ENCODE assay signal across 8 cellular contexts in the genomic region with DNA sequence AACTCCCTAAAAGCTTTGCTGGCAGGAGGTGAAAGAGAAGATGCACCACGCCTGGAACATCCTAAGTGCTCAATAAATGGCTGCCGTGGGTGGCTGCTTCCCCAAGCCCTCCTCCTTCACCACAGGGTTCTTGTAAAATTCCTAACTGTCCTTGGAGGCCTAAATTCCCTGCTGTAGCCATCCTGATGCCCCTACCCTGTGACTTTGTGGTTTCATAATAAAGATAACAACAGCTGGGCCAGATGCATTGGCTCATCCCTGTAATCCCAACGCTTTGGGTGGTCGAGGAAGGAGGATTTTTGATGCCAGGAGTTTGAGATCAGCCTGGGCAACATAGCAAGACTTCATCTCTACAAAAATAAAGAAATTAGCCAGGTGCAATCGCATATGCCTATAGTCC.
"Had no signal": no experiment of that assay in that cellular context is flagged by ENCODE, and none has a peak within 500 bp of the region (broad histone marks: within the 10 kb centered on the region; RNA-seq: fewer than 3 reads in every experiment).

No MANE protein-coding gene starts in this region.

- H3K4me3 ChIP-seq: GM23248, GM23338, HAP-1 had no signal

- DNase-seq: GM23248, GOT3, H7, H9, HCEC 1CT, HFFc6 had no signal

- H3K27ac ChIP-seq: GM23248 had no signal

- H3K9ac ChIP-seq: GM23248 had no signal

- H2AFZ ChIP-seq: GM23248, GM23338 had no signal

- H3K4me1 ChIP-seq: HAP-1 had no signal

- H3K36me3 ChIP-seq: HAP-1 had no signal

- H3K9me3 ChIP-seq: HAP-1 had no signal

- H3K4me2 ChIP-seq: GM23338 had no signal
